ENCODE assay signal across 19 cellular contexts in genomic region chr3:4818164-4818563, GRCh38.
A peak's percentile ranks its signal among the peaks of the same experiment; 100 is the strongest.
DNase-seq lines count a peak whose midpoint lies in the region; ATAC-seq and TF ChIP-seq lines count a peak whose summit lies in the region.
"Had no signal": no experiment of that assay in that cellular context is flagged by ENCODE, and none has a peak within 500 bp of the region (broad histone marks: within the 10 kb centered on the region; RNA-seq: fewer than 3 reads in every experiment).

No MANE protein-coding gene starts in this region.

- H4K12ac ChIP-seq in trophoblast cell (ENCODE audit: low read depth, low read length): no peak overlapping the region

- H4K8ac ChIP-seq in trophoblast cell (ENCODE audit: low read depth, low read length): no peak overlapping the region

- H3K18ac ChIP-seq in trophoblast cell (ENCODE audit: low read length): no peak overlapping the region

- no peak overlapping the region for H3K9ac ChIP-seq in trophoblast cell (ENCODE audit: low read length)

- H3K4ac ChIP-seq in trophoblast cell (ENCODE audit: low read depth, low read length): no peak overlapping the region

- peaks cover 14% of the 10 kb centered on the region for H3K9me3 Mint-ChIP-seq in activated CD4-positive, alpha-beta T cell treated with anti-CD3 and anti-CD28 coated beads for 36 hours (ENCODE audit: low read depth)
- peaks cover 0 to 9% (median under 1%) of the 10 kb centered on the region in 8 donors for H3K9me3 Mint-ChIP-seq in CD4-positive, alpha-beta memory T cell
- peaks cover 17% of the 10 kb centered on the region for H3K9me3 Mint-ChIP-seq in activated naive CD8-positive, alpha-beta T cell treated with anti-CD3 and anti-CD28 coated beads, Interleukin-2, amount 10 ng/mL, durations not matched to agents 7 days and 5 days
- peaks cover 17% of the 10 kb centered on the region for H3K9me3 Mint-ChIP-seq in GM23338

- H3K79me1 ChIP-seq in trophoblast cell (ENCODE audit: low read length): peaks cover 30% of the 10 kb centered on the region

- no peak overlapping the region for H3K23ac ChIP-seq in trophoblast cell (ENCODE audit: low read length)

- H3K79me2 ChIP-seq in trophoblast cell (ENCODE audit: control insufficient read depth, insufficient read depth, low read length, poor library complexity) (peaks cover 2% of the 10 kb centered on the region), hepatocyte (no peaks in the 10 kb centered on the region), GM23338 (replicated peaks; ENCODE audit: insufficient read depth) (no peaks in the 10 kb centered on the region)

- peak overlapping the region; percentile 33 for H3K27ac Mint-ChIP-seq in activated CD4-positive, alpha-beta T cell treated with anti-CD3 and anti-CD28 coated beads for 36 hours
- H3K27ac Mint-ChIP-seq in CD4-positive, alpha-beta memory T cell: peak overlapping the region in 6 of 7 donors; percentile 32 to 91 (median 50)
- peak overlapping the region; percentile 17 for H3K27ac Mint-ChIP-seq in activated naive CD8-positive, alpha-beta T cell treated with anti-CD3 and anti-CD28 coated beads, Interleukin-2, amount 10 ng/mL, durations not matched to agents 7 days and 5 days
- H3K27ac Mint-ChIP-seq in GM23338: no peak overlapping the region

- no peak overlapping the region for H2BK5ac ChIP-seq in trophoblast cell (ENCODE audit: low read depth, low read length, poor library complexity)

- H4K91ac ChIP-seq in trophoblast cell (ENCODE audit: low read depth, low read length): peak overlapping the region; percentile 7

- no peak overlapping the region for H2AK5ac ChIP-seq in trophoblast cell (ENCODE audit: low read length)

- H3K36me3 ChIP-seq in CD4-positive, alpha-beta memory T cell (ENCODE audit: insufficient read depth, low read length): peaks cover 9% of the 10 kb centered on the region
- H3K36me3 ChIP-seq in trophoblast cell (ENCODE audit: control insufficient read depth in 1 of 2, insufficient read depth in 2 of 2, low read length in 2 of 2): peaks cover 2 to 4% of the 10 kb centered on the region in 2 experiments
- no peaks in the 10 kb centered on the region for H3K36me3 ChIP-seq in MG63
- H3K36me3 ChIP-seq in hepatocyte (replicated peaks; ENCODE audit: insufficient read depth, low read depth): no peaks in the 10 kb centered on the region
- H3K36me3 ChIP-seq in GM23338 (ENCODE audit: insufficient read depth): no peaks in the 10 kb centered on the region
- H3K36me3 ChIP-seq: SJCRH30 had no signal

- H3K4me1 ChIP-seq in CD4-positive, alpha-beta memory T cell (ENCODE audit: insufficient read depth, low read length): peaks cover 27% of the 10 kb centered on the region
- H3K4me1 ChIP-seq in trophoblast cell (ENCODE audit: control insufficient read depth in 1 of 2, insufficient read depth in 2 of 2, low read length in 2 of 2) (peaks cover 12 to 24% of the 10 kb centered on the region in 2 experiments), hepatocyte (ENCODE audit: insufficient read depth) (no peaks in the 10 kb centered on the region), GM23338 (ENCODE audit: insufficient read depth) (no peaks in the 10 kb centered on the region; the same call in 1 of the 2 replicates)
- H3K4me1 ChIP-seq: BE2C, SJCRH30 had no signal

- POLR2A ChIA-PET in activated CD4-positive, alpha-beta T cell treated with anti-CD3 and anti-CD28 coated beads for 36 hours (lab: Charles Lee): no interaction called here
- POLR2A ChIA-PET in CD4-positive, alpha-beta memory T cell (lab: Charles Lee; ENCODE audit: partially characterized antibody): no interaction called here
- POLR2A ChIA-PET in activated naive CD8-positive, alpha-beta T cell treated with anti-CD3 and anti-CD28 coated beads, Interleukin-2, amount 10 ng/mL, durations not matched to agents 7 days and 5 days (lab: Charles Lee): no interaction called here

- no peak overlapping the region for H3K4me3 Mint-ChIP-seq in activated CD4-positive, alpha-beta T cell treated with anti-CD3 and anti-CD28 coated beads for 36 hours
- H3K4me3 Mint-ChIP-seq in CD4-positive, alpha-beta memory T cell: no peak overlapping the region
- no peak overlapping the region for H3K4me3 Mint-ChIP-seq in activated naive CD8-positive, alpha-beta T cell treated with anti-CD3 and anti-CD28 coated beads, Interleukin-2, amount 10 ng/mL, durations not matched to agents 7 days and 5 days
- no peak overlapping the region for H3K4me3 Mint-ChIP-seq in GM23338

- H3K4me1 Mint-ChIP-seq in activated CD4-positive, alpha-beta T cell treated with anti-CD3 and anti-CD28 coated beads for 36 hours: peaks cover 41% of the 10 kb centered on the region
- H3K4me1 Mint-ChIP-seq in CD4-positive, alpha-beta memory T cell: peaks cover 20 to 32% (median 29%) of the 10 kb centered on the region in 4 donors
- H3K4me1 Mint-ChIP-seq in activated naive CD8-positive, alpha-beta T cell treated with anti-CD3 and anti-CD28 coated beads, Interleukin-2, amount 10 ng/mL, durations not matched to agents 7 days and 5 days: peaks cover 33% of the 10 kb centered on the region
- peaks cover 13% of the 10 kb centered on the region for H3K4me1 Mint-ChIP-seq in GM23338

- no peaks in the 10 kb centered on the region for H3K27me3 ChIP-seq in CD4-positive, alpha-beta memory T cell (ENCODE audit: insufficient read depth, low read length)
- no peaks in the 10 kb centered on the region for H3K27me3 ChIP-seq in trophoblast cell (ENCODE audit: insufficient read depth, low read length)
- H3K27me3 ChIP-seq in MG63: no peaks in the 10 kb centered on the region
- H3K27me3 ChIP-seq in hepatocyte: no peaks in the 10 kb centered on the region
- H3K27me3 ChIP-seq in GM23338 (ENCODE audit: insufficient read depth): no peaks in the 10 kb centered on the region
- H3K27me3 ChIP-seq: BE2C, SJCRH30 had no signal

- CTCF ChIA-PET in activated CD4-positive, alpha-beta T cell treated with anti-CD3 and anti-CD28 coated beads for 36 hours (lab: Charles Lee): no interaction called here
- CTCF ChIA-PET in CD4-positive, alpha-beta memory T cell (lab: Charles Lee; ENCODE audit: partially characterized antibody): no interaction called here

- TF ChIP-seq CTCF in hepatocyte (IDR thresholded peaks at IDR 0.05; ENCODE audit: poor library complexity) (no peak), GM23338 (conservative IDR thresholded peaks at IDR 0.05; ENCODE audit: low read depth in 2 of 2) (no peak)

- H2BK120ac ChIP-seq in trophoblast cell (ENCODE audit: insufficient read depth, low read length, poor library complexity): no peak overlapping the region

- no peak for ATAC-seq in activated CD4-positive, alpha-beta T cell treated with anti-CD3 and anti-CD28 coated beads for 36 hours
- no peak for ATAC-seq in activated naive CD8-positive, alpha-beta T cell treated with anti-CD3 and anti-CD28 coated beads, Interleukin-2, amount 10 ng/mL, durations not matched to agents 7 days and 5 days (ENCODE audit: low read depth)
- no peak for ATAC-seq in GM23338
- ATAC-seq: GM12878 had no signal

- no peak for DNase-seq in activated CD4-positive, alpha-beta T cell treated with anti-CD3 and anti-CD28 coated beads for 36 hours
- no peak for DNase-seq in activated CD4-positive, alpha-beta T cell treated with anti-CD3 and anti-CD28 coated beads, Interleukin-2, amount 50 U/mL, for 1 hour
- DNase-seq in CD4-positive, alpha-beta memory T cell: no peak
- DNase-seq in activated naive CD8-positive, alpha-beta T cell treated with anti-CD3 and anti-CD28 coated beads, Interleukin-2, amount 10 ng/mL, durations not matched to agents 7 days and 5 days: no peak
- DNase-seq in trophoblast cell: no peak
- no peak for DNase-seq in MG63
- no peak for DNase-seq in hepatocyte (ENCODE audit: low spot score)
- no peak for DNase-seq in GM23338 (ENCODE audit: low spot score)
- DNase-seq: 8988T, BE2C, DND-41, KBM-7, NCI-H1436, NCI-H2029 treated with DMSO at 0.1 percent for 48 hours, NCI-H510A, NCI-H774, RPMI8226, SJCRH30 had no signal

- H3F3A ChIP-seq in GM23338 (replicated peaks; ENCODE audit: low read depth): no peaks in the 10 kb centered on the region

- no peaks in the 10 kb centered on the region for H4K20me1 ChIP-seq in hepatocyte (ENCODE audit: insufficient read depth, poor library complexity, severe bottlenecking)
- no peaks in the 10 kb centered on the region for H4K20me1 ChIP-seq in GM23338 (replicated peaks; ENCODE audit: insufficient read depth)

- intact Hi-C loops in activated CD4-positive, alpha-beta T cell treated with anti-CD3 and anti-CD28 coated beads for 36 hours (cut with DNase I, micrococcal nuclease): no loop called here
- intact Hi-C loops in CD4-positive, alpha-beta memory T cell (cut with micrococcal nuclease): no loop called here

- H3K36me3 Mint-ChIP-seq in activated CD4-positive, alpha-beta T cell treated with anti-CD3 and anti-CD28 coated beads for 36 hours (ENCODE audit: low read depth): peaks cover 78% of the 10 kb centered on the region
- peaks cover 58 to 62% of the 10 kb centered on the region in 2 donors for H3K36me3 Mint-ChIP-seq in CD4-positive, alpha-beta memory T cell
- H3K36me3 Mint-ChIP-seq in activated naive CD8-positive, alpha-beta T cell treated with anti-CD3 and anti-CD28 coated beads, Interleukin-2, amount 10 ng/mL, durations not matched to agents 7 days and 5 days: peaks cover 87% of the 10 kb centered on the region
- H3K36me3 Mint-ChIP-seq in GM23338 (ENCODE audit: low read depth): peaks cover 35% of the 10 kb centered on the region

- H2AFZ ChIP-seq in trophoblast cell (ENCODE audit: insufficient read depth, low read length, poor library complexity) (no peak overlapping the region), hepatocyte (no peak overlapping the region), GM23338 (no peak overlapping the region)

- no peaks in the 10 kb centered on the region for H3K27me3 Mint-ChIP-seq in activated CD4-positive, alpha-beta T cell treated with anti-CD3 and anti-CD28 coated beads for 36 hours
- H3K27me3 Mint-ChIP-seq in CD4-positive, alpha-beta memory T cell: no peaks in the 10 kb centered on the region
- H3K27me3 Mint-ChIP-seq in activated naive CD8-positive, alpha-beta T cell treated with anti-CD3 and anti-CD28 coated beads, Interleukin-2, amount 10 ng/mL, durations not matched to agents 7 days and 5 days: no peaks in the 10 kb centered on the region
- peaks cover 8% of the 10 kb centered on the region for H3K27me3 Mint-ChIP-seq in GM23338 (ENCODE audit: insufficient read depth, low read depth, poor library complexity)

- no peak overlapping the region for H3K4me2 ChIP-seq in trophoblast cell (ENCODE audit: low read length)
- no peak overlapping the region for H3K4me2 ChIP-seq in hepatocyte
- no peak overlapping the region for H3K4me2 ChIP-seq in GM23338

- no peak overlapping the region for H3K14ac ChIP-seq in trophoblast cell (ENCODE audit: low read length)

- no peak overlapping the region for H3K27ac ChIP-seq in CD4-positive, alpha-beta memory T cell (ENCODE audit: low read depth, low read length)
- no peak overlapping the region for H3K27ac ChIP-seq in trophoblast cell (ENCODE audit: low read depth, low read length)
- no peak overlapping the region for H3K27ac ChIP-seq in hepatocyte
- H3K27ac ChIP-seq in GM23338 (ENCODE audit: low read depth): no peak overlapping the region
- H3K27ac ChIP-seq: SJCRH30 had no signal

- no peak overlapping the region for H3K4me3 ChIP-seq in CD4-positive, alpha-beta memory T cell (ENCODE audit: low read length in 2 of 2)
- H3K4me3 ChIP-seq in trophoblast cell (ENCODE audit: low read depth, low read length) (no peak overlapping the region), MG63 (no peak overlapping the region), hepatocyte (no peak overlapping the region), GM23338 (no peak overlapping the region)
- H3K4me3 ChIP-seq: GM12878, SJCRH30 had no signal

- H3K9me2 ChIP-seq in hepatocyte (replicated peaks; ENCODE audit: insufficient read depth): no peaks in the 10 kb centered on the region
- H3K9me2 ChIP-seq in GM23338 (ENCODE audit: insufficient read depth): no peaks in the 10 kb centered on the region

- peak overlapping the region; percentile 44 for H2BK12ac ChIP-seq in trophoblast cell (ENCODE audit: low read length)

- H3K9me3 ChIP-seq in CD4-positive, alpha-beta memory T cell (ENCODE audit: control insufficient read depth in 1 of 2, low read length in 2 of 2): no peaks in the 10 kb centered on the region
- H3K9me3 ChIP-seq in trophoblast cell (ENCODE audit: insufficient read depth, low read depth, low read length): no peaks in the 10 kb centered on the region
- no peaks in the 10 kb centered on the region for H3K9me3 ChIP-seq in MG63
- H3K9me3 ChIP-seq in hepatocyte (ENCODE audit: low read depth): peaks cover 8% of the 10 kb centered on the region
- H3K9me3 ChIP-seq: BE2C, SJCRH30 had no signal

- WGBS in trophoblast cell (ENCODE audit: extremely low coverage, insufficient coverage, insufficient read length): no CpG with 5 or more reads among the region's 13 CpGs
- 97% methylated on average over 13 of the region's 13 CpGs for WGBS in hepatocyte (ENCODE audit: low lambda C conversion rate, missing lambda C conversion rate)
